In the genomic region with DNA sequence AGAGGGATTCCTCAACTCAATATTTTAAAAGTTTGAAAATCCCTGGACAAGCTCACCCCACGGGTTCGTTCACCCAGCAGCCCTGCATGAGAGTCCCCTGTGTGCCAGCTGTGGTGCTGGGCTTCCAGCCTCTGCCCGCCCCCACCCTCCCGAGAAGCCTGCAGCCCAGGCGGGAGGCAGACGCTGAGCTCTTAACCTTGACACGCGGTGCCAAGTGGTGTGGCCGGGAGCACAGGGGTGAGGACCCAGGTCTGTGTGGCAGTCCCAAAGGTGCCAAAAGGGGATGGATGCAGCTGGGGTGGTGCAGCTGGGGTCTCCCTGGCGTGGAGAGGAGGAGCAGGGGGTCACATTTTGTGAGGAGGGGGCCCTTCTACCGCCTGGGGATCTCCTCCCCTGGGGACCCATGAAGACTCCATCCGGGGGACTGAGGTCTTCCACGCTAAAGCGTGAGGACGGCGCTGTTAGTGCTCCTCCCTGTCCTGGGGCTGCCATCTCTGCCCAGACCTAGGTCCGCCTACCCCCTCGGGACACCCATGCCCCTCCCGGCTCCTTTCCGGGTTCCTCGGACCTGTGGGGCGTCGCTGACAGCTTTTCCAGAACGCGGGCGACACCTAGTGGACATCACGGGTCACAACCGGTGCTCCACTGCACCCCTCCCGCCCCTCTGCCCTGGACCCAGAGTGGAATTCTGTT, we compare ENCODE assay signal across 8 cellular contexts. TPM values are rescaled to one million over a fixed set of nuclear protein-coding genes. Genes with fewer than 3 reads are reported as not detected.
DNase-seq lines count a peak whose midpoint lies in the region; ATAC-seq and TF ChIP-seq lines count a peak whose summit lies in the region.

No MANE protein-coding gene starts in this region.

- peaks cover 0 to 3% (median 0%) of the 10 kb centered on the region in 7 donors for H3K9me3 Mint-ChIP-seq in naive B cell

- peak overlapping the region; percentile 92 for H3K4me2 ChIP-seq in PC-9

- CTCF ChIA-PET in PC-9 (lab: Charles Lee), result interaction anchor here (0.6 to 1.3 kb wide), 7 partner anchors 50 to 613 kb away, joined by 3 to 8 read pairs (median 4); no protein-coding TSS in a partner anchor

- H4K20me1 ChIP-seq in PC-9 (ENCODE audit: insufficient read depth), result no peaks in the 10 kb centered on the region

- H3K4me3 ChIP-seq in HUES64 (ENCODE audit: low read length) (peak overlapping the region; percentile 40), PC-9 (peak overlapping the region; percentile 21; the same call in 1 of the 2 replicates), fibroblast of mammary gland (ENCODE audit: control insufficient read depth, low read depth, low read length) (peak overlapping the region; percentile 33)

- peaks cover 0 to 1% of the 10 kb centered on the region in 2 donors for H3K36me3 Mint-ChIP-seq in naive B cell

- no peak overlapping the region for H3K27ac ChIP-seq in HUES64 (ENCODE audit: low read depth, low read length)
- H3K27ac ChIP-seq in PC-9, result peak overlapping the region; percentile 91

- H3K4me1 ChIP-seq in HUES64 (ENCODE audit: insufficient read depth, low read length) (peaks cover 4% of the 10 kb centered on the region; the same call in 1 of the 2 replicates), PC-9 (replicated peaks; ENCODE audit: insufficient read depth) (peaks cover 20% of the 10 kb centered on the region)

- peaks cover 10 to 12% (median 10%) of the 10 kb centered on the region in 3 donors for H3K4me1 Mint-ChIP-seq in naive B cell

- intact Hi-C loops in PC-9 (cut with micrococcal nuclease; ENCODE audit: unreplicated experiment), result loop anchor here (1.0 to 10.0 kb wide), 8 partner anchors 35 to 490 kb away; a partner anchor contains a TSS

- H3K27ac Mint-ChIP-seq in naive B cell, result peak overlapping the region in 3 of 6 donors; percentile 39 to 90 (median 69)

- peaks cover 9% of the 10 kb centered on the region for H3F3A ChIP-seq in PC-9 (ENCODE audit: insufficient read depth, low read depth)

- POLR2A ChIA-PET in PC-9 (lab: Charles Lee; ENCODE audit: unreplicated experiment), result no interaction called here

- no peak overlapping the region for H2AFZ ChIP-seq in PC-9

- TF ChIP-seq CTCF in GM13977 (IDR thresholded peaks at IDR 0.05; ENCODE audit: extremely low read depth, insufficient read depth, missing control alignments) (peak; percentile 90), PC-9 (conservative IDR thresholded peaks at IDR 0.05) (peak; percentile 87), fibroblast of mammary gland (conservative IDR thresholded peaks at IDR 0.05; ENCODE audit: control insufficient read depth, insufficient read depth, low read depth, low read length) (peak; percentile 82)

- peak; percentile 92 to 93 for ATAC-seq in naive B cell (ENCODE audit: low read depth in 2 of 2)
- no peak for ATAC-seq in HG03025 (IDR thresholded peaks at IDR 0.05; ENCODE audit: low FRiP score, unreplicated experiment)

- peak overlapping the region; percentile 71 to 93 (median 82) for H3K4me3 Mint-ChIP-seq in naive B cell

- in situ Hi-C loops in GM13977 (cut with MboI; ENCODE audit: low pct_unique_long_range_greater_than_20kb, low sequenced_read_pairs, unreplicated experiment), result loop anchor here (10.0 kb wide), 1 partner anchor 47 kb away; no protein-coding TSS in a partner anchor

- no peaks in the 10 kb centered on the region for H3K9me2 ChIP-seq in PC-9 (ENCODE audit: insufficient read depth)

- H3K9ac ChIP-seq in HUES64 (ENCODE audit: low read depth, low read length), result no peak overlapping the region

- H3K27me3 ChIP-seq in HUES64 (ENCODE audit: insufficient read depth, low read length) (no peaks in the 10 kb centered on the region), PC-9 (ENCODE audit: insufficient read depth, low read depth) (no peaks in the 10 kb centered on the region)

- H3K9me3 ChIP-seq in HUES64 (ENCODE audit: insufficient read depth, low read depth, low read length) (no peaks in the 10 kb centered on the region), PC-9 (ENCODE audit: insufficient read depth, low read depth) (no peaks in the 10 kb centered on the region)

- peaks cover 0 to 11% (median 0%) of the 10 kb centered on the region in 3 donors for H3K27me3 Mint-ChIP-seq in naive B cell

- H3K79me2 ChIP-seq in PC-9 (ENCODE audit: low read depth), result peaks cover 31% of the 10 kb centered on the region

- WGBS in HUES64, result 29% methylated on average over 29 of the region's 29 CpGs

- DNase-seq in GM13977 (ENCODE audit: low spot score), result peak; percentile 91
- DNase-seq in PC-9, result peak; percentile 63 to 83
- DNase-seq in activated T-helper 1 cell treated with Interleukin-2 at 50 U/mL for 16 hours (ENCODE audit: low read depth), result peak; percentile 58
- peak; percentile 73 for DNase-seq in fibroblast of mammary gland (ENCODE audit: low read depth)
- DNase-seq in naive B cell, result peak; percentile 71
- peak; percentile 57 to 59 for DNase-seq in stimulated activated CD8-positive, alpha-beta memory T cell treated with anti-CD3 and anti-CD28 coated beads, Interleukin-7, amount 100 ng/mL, for 4 hours (ENCODE audit: low read depth in 2 of 2)

- no peaks in the 10 kb centered on the region for H3K36me3 ChIP-seq in HUES64 (ENCODE audit: insufficient read depth, low read length)
- peaks cover under 1% of the 10 kb centered on the region; the same call in 1 of the 2 replicates for H3K36me3 ChIP-seq in PC-9 (ENCODE audit: low read depth)

- BruUV-seq in PC-9 (replicated peaks; lab: Mats Ljungman, UMichigan), result no TSS peak

RNA-seq across cellular contexts. Expression of a gene that starts 12.9 kb away (rescaled TPM):
- polyA plus RNA-seq in HUES64 (2013, experiment 1 of 2), result not detected
- not detected for polyA plus RNA-seq in HUES64 (2013, experiment 2 of 2)
- total RNA-seq in PC-9 (2021), result 0.20 TPM in 1 of 2 replicates, not detected in the other
- polyA plus RNA-seq in naive B cell (ENCODE audit: low read depth in 6 of 6), result not detected

RNA-seq across cellular contexts. Expression of a gene that starts 32.7 kb away (rescaled TPM):
- not detected for polyA plus RNA-seq in HUES64 (2013, experiment 1 of 2)
- not detected for polyA plus RNA-seq in HUES64 (2013, experiment 2 of 2)
- not detected in 2 replicates for total RNA-seq in PC-9 (2021)
- polyA plus RNA-seq in naive B cell (ENCODE audit: low read depth in 6 of 6), result 1 to 10 TPM; 3.2 to 5.1 (median 4.0) TPM

RNA-seq across cellular contexts. Expression of a gene that starts 33.8 kb away (rescaled TPM):
- polyA plus RNA-seq in HUES64 (2013, experiment 1 of 2), result 0.80 TPM
- polyA plus RNA-seq in HUES64 (2013, experiment 2 of 2), result 0.89 TPM
- total RNA-seq in PC-9 (2021), result 9.4 and 11.9 TPM in 2 replicates
- under 1 TPM in 5 of 6 donors, not detected in 1; 0.06 to 0.82 (median 0.16) TPM for polyA plus RNA-seq in naive B cell (ENCODE audit: low read depth in 6 of 6)

RNA-seq across cellular contexts. Expression of a gene that starts 34.3 kb away (rescaled TPM):
- polyA plus RNA-seq in HUES64 (2013, experiment 1 of 2), result not detected
- not detected for polyA plus RNA-seq in HUES64 (2013, experiment 2 of 2)
- total RNA-seq in PC-9 (2021), result 0.48 and 0.55 TPM in 2 replicates
- polyA plus RNA-seq in naive B cell (ENCODE audit: low read depth in 6 of 6), result not detected
